23 cellular contexts compared by ENCODE assay signal in the genomic region with DNA sequence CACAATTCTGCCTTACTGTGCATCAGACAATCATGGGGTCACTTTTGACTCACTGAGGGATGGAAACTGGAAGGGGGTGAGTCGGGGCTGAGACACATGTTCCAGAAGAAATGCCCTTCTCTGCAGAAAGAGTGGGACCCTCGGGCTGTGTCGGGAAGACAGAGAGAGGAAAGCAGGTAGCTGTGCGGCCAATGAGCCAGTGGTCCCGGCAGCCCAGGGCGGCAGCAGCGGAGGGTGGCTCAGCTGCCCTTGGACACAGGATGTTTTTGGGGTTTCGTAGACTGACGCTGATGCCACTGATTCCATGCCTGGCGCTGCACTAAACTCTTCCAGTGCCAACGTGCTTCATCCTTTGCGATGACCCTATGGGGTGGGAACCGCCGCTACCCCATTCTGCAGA.
"Had no signal": no experiment of that assay in that cellular context is flagged by ENCODE, and none has a peak within 500 bp of the region (broad histone marks: within the 10 kb centered on the region; RNA-seq: fewer than 3 reads in every experiment).

No MANE protein-coding gene starts in this region.

- ATAC-seq: effector memory CD8-positive, alpha-beta T cell; esophagus mucosa; foreskin keratinocyte; gastrocnemius medialis; gastroesophageal sphincter; heart left ventricle had no signal

- H3K9me3 ChIP-seq: colonic mucosa had no signal

- H3K36me3 ChIP-seq: colonic mucosa, esophagus muscularis mucosa, esophagus squamous epithelium, gastrocnemius medialis, gastroesophageal sphincter, heart left ventricle had no signal

- H3K4me1 ChIP-seq: colonic mucosa, esophagus muscularis mucosa, esophagus squamous epithelium, foreskin keratinocyte, gastrocnemius medialis, gastroesophageal sphincter, heart left ventricle had no signal

- H3K27me3 ChIP-seq: colonic mucosa, dorsolateral prefrontal cortex, foreskin keratinocyte had no signal

- H3K27ac ChIP-seq: colonic mucosa, coronary artery, dorsolateral prefrontal cortex, epithelial cell of prostate, esophagus muscularis mucosa, esophagus squamous epithelium, foreskin keratinocyte, gastrocnemius medialis, gastroesophageal sphincter, heart left ventricle had no signal

- DNase-seq: colonic mucosa; cortex of kidney; dermis blood vessel endothelial cell; effector CD4-positive, alpha-beta T cell; effector CD8-positive, alpha-beta T cell; effector memory CD4-positive, alpha-beta T cell; effector memory CD8-positive, alpha-beta T cell; endodermal cell; erythroblast; esophagus squamous epithelium; foreskin fibroblast; foreskin keratinocyte; foreskin melanocyte; gastrocnemius medialis; glutamatergic neuron; head of caudate nucleus; heart left ventricle had no signal

- H3K4me3 ChIP-seq: colonic mucosa, coronary artery, dorsolateral prefrontal cortex, esophagus muscularis mucosa, esophagus squamous epithelium, gastrocnemius medialis, gastroesophageal sphincter, heart left ventricle had no signal
